Comparison of ENCODE assay signal across 18 cellular contexts in genomic region chr20:41654292-41654691, GRCh38. TPM values are rescaled to one million over a fixed set of nuclear protein-coding genes. Genes with fewer than 3 reads are reported as not detected.
DNase-seq lines count a peak whose midpoint lies in the region; ATAC-seq and TF ChIP-seq lines count a peak whose summit lies in the region.
"Had no signal": no experiment of that assay in that cellular context is flagged by ENCODE, and none has a peak within 500 bp of the region (broad histone marks: within the 10 kb centered on the region; RNA-seq: fewer than 3 reads in every experiment).

No MANE protein-coding gene starts in this region.

- no peaks in the 10 kb centered on the region for H3K9me3 Mint-ChIP-seq in T-cell
- H3K9me3 Mint-ChIP-seq: activated CD4-positive, alpha-beta memory T cell treated with anti-CD3 and anti-CD28 coated beads, Interleukin-2, amount 10 ng/mL, durations not matched to agents 7 days and 5 days; nephron progenitor cell had no signal

- H3K27me3 Mint-ChIP-seq in T-cell, result peaks cover 15 to 45% of the 10 kb centered on the region in 2 donors

- H3K9me3 ChIP-seq in parathyroid adenoma (ENCODE audit: control insufficient read depth, low read length), result no peaks in the 10 kb centered on the region
- H3K9me3 ChIP-seq: adrenal gland, gastrocnemius medialis, sigmoid colon, SJSA1, tibial nerve had no signal

- no peaks in the 10 kb centered on the region for H3K36me3 Mint-ChIP-seq in T-cell

- H3K79me2 ChIP-seq in parathyroid adenoma, result no peaks in the 10 kb centered on the region

- no peak for TF ChIP-seq CTCF in parathyroid adenoma (IDR thresholded peaks at IDR 0.05)

- no peaks in the 10 kb centered on the region for H3K4me1 Mint-ChIP-seq in T-cell
- H3K4me1 Mint-ChIP-seq: activated CD4-positive, alpha-beta memory T cell treated with anti-CD3 and anti-CD28 coated beads, Interleukin-2, amount 10 ng/mL, durations not matched to agents 7 days and 5 days had no signal

- H3K4me2 ChIP-seq in parathyroid adenoma (ENCODE audit: low read length), result no peak overlapping the region

- H3K27me3 ChIP-seq in H7 (ENCODE audit: control insufficient read depth, insufficient read depth, low read length), result no peaks in the 10 kb centered on the region; the same call in 1 of the 2 replicates
- no peaks in the 10 kb centered on the region for H3K27me3 ChIP-seq in parathyroid adenoma (ENCODE audit: control insufficient read depth, insufficient read depth, low read length)
- H3K27me3 ChIP-seq: adrenal gland, gastrocnemius medialis, SJSA1, tibial nerve had no signal

- CTCF ChIA-PET in T-cell (lab: Charles Lee), result no interaction called here

- no peaks in the 10 kb centered on the region for H3K36me3 ChIP-seq in H7 (replicated peaks; ENCODE audit: control insufficient read depth, insufficient read depth, low read length)
- H3K36me3 ChIP-seq in parathyroid adenoma (ENCODE audit: control insufficient read depth, insufficient read depth, low read length), result no peaks in the 10 kb centered on the region
- H3K36me3 ChIP-seq: adrenal gland, gastrocnemius medialis, sigmoid colon, SJSA1, tibial nerve had no signal

- H3K27ac Mint-ChIP-seq in T-cell, result no peak overlapping the region
- H3K27ac Mint-ChIP-seq: activated CD4-positive, alpha-beta memory T cell treated with anti-CD3 and anti-CD28 coated beads, Interleukin-2, amount 10 ng/mL, durations not matched to agents 7 days and 5 days; nephron progenitor cell had no signal

- H3K9ac ChIP-seq in parathyroid adenoma, result no peak overlapping the region

- H3K4me1 ChIP-seq in parathyroid adenoma, result peaks cover 24% of the 10 kb centered on the region
- H3K4me1 ChIP-seq: adrenal gland, gastrocnemius medialis, sigmoid colon, SJSA1, tibial nerve had no signal

- POLR2A ChIA-PET in T-cell (lab: Charles Lee), result no interaction called here

- peak overlapping the region; percentile 42 for H2AFZ ChIP-seq in parathyroid adenoma

- no peak for ATAC-seq in T-cell (replicated peaks in 1 of 4)
- ATAC-seq: gastrocnemius medialis had no signal

- no peak overlapping the region for H3K27ac ChIP-seq in parathyroid adenoma
- H3K27ac ChIP-seq: adrenal gland, gastrocnemius medialis, sigmoid colon, SJSA1, tibial nerve had no signal

- no peak overlapping the region for H3K4me3 Mint-ChIP-seq in T-cell
- H3K4me3 Mint-ChIP-seq: activated CD4-positive, alpha-beta memory T cell treated with anti-CD3 and anti-CD28 coated beads, Interleukin-2, amount 10 ng/mL, durations not matched to agents 7 days and 5 days; nephron progenitor cell had no signal

- DNase-seq in H7 (peak; percentile 23), NCI-H2081 treated with DMSO at 0.1 percent for 48 hours (lab: John Stamatoyannopoulos, UW) (peak; percentile 70), NCI-H774 (lab: John Stamatoyannopoulos, UW) (peak; percentile 91), dermis blood vessel endothelial cell (no peak), T-cell (no peak), putamen (ENCODE audit: low spot score) (no peak)
- no peak for DNase-seq in stimulated activated CD4-positive, alpha-beta T cell treated with anti-CD3 and anti-CD28 coated beads, Interleukin-12 subunit alpha, Interleukin-12 subunit beta, amount 100 ng/mL, for 4 hours
- DNase-seq: activated CD4-positive, alpha-beta memory T cell treated with anti-CD3 and anti-CD28 coated beads, Interleukin-2, amount 10 ng/mL, durations not matched to agents 7 days and 5 days; AML-193; gastrocnemius medialis; MM.1S; sigmoid colon; stimulated activated CD4-positive, alpha-beta T cell treated with anti-CD3 and anti-CD28 coated beads, Interleukin-4, amount 100 ng/mL, for 24 hours had no signal

- H3K4me3 ChIP-seq in H7 (ENCODE audit: insufficient read depth, low read depth, low read length) (no peak overlapping the region), parathyroid adenoma (ENCODE audit: low read depth, low read length) (no peak overlapping the region)
- H3K4me3 ChIP-seq: adrenal gland, gastrocnemius medialis, sigmoid colon, SJSA1, tibial nerve had no signal

RNA-seq across cellular contexts. Expression of gene CHD6, which starts 36.1 kb away (rescaled TPM):
- total RNA-seq in H7 (2014; rRNA removed; shearing (Covaris generic)), result 19.7 and 30.2 TPM in 2 replicates
- 30.0 and 35.6 TPM in 2 replicates for total RNA-seq in dermis blood vessel endothelial cell
- 100 to 1,000 TPM in 1 of 5 donors, 10 to 100 TPM in 4; 68.4 to 105 (median 74.9) TPM for total RNA-seq in T-cell

Comparison
In these comparisons a context has a peak if more than half of its experiments do, and no peak if none do; other contexts are left out.
1. DNase-seq: peak in H7 (single experiment), NCI-H2081 treated with DMSO at 0.1 percent for 48 hours (single experiment) and NCI-H774 (single experiment); none in dermis blood vessel endothelial cell (single experiment), stimulated activated CD4-positive, alpha-beta T cell treated with anti-CD3 and anti-CD28 coated beads, Interleukin-12 subunit alpha, Interleukin-12 subunit beta, amount 100 ng/mL, for 4 hours (single experiment), T-cell (0 of 34) and putamen (single experiment).